ENCODE assay signal across 8 cellular contexts in genomic region chr11:133078591-133079179, GRCh38.
DNase-seq lines count a peak whose midpoint lies in the region; ATAC-seq and TF ChIP-seq lines count a peak whose summit lies in the region.

No MANE protein-coding gene starts in this region.

- H3K27ac Mint-ChIP-seq in HFFc6: no peak overlapping the region

- H3K27ac ChIP-seq in brain microvascular endothelial cell (no peak overlapping the region), upper lobe of right lung (no peak overlapping the region)

- H3K27me3 ChIP-seq in brain microvascular endothelial cell (replicated peaks): no peaks in the 10 kb centered on the region
- H3K27me3 ChIP-seq in kidney epithelial cell (ENCODE audit: control insufficient read depth, insufficient read depth, low read length): peaks cover 30% of the 10 kb centered on the region
- peaks cover 24% of the 10 kb centered on the region for H3K27me3 ChIP-seq in upper lobe of right lung

- peak; percentile 69 for DNase-seq in activated CD8-positive, alpha-beta memory T cell treated with anti-CD3 and anti-CD28 coated beads, Interleukin-2, amount 50 U/mL, for 48 hours
- no peak for DNase-seq in activated CD8-positive, alpha-beta memory T cell treated with anti-CD3 and anti-CD28 coated beads for 24 hours
- peak; percentile 30 for DNase-seq in HFFc6
- DNase-seq in NCI-H69 (lab: John Stamatoyannopoulos, UW): peak; percentile 51
- DNase-seq in brain microvascular endothelial cell: peak; percentile 37
- no peak for DNase-seq in kidney epithelial cell (ENCODE audit: low read depth)
- no peak for DNase-seq in upper lobe of right lung
- DNase-seq in NK-92 (lab: John Stamatoyannopoulos, UW; ENCODE audit: unreplicated experiment): no peak

- H3K4me1 ChIP-seq in upper lobe of right lung: peaks cover 5% of the 10 kb centered on the region

- H3K9me3 ChIP-seq in upper lobe of right lung: no peaks in the 10 kb centered on the region

- peak; percentile 27 for ATAC-seq in upper lobe of right lung

- no peaks in the 10 kb centered on the region for H3K4me1 Mint-ChIP-seq in HFFc6 (ENCODE audit: low read depth)

- no peaks in the 10 kb centered on the region for H3K36me3 Mint-ChIP-seq in HFFc6 (ENCODE audit: low read depth)

- TF ChIP-seq CTCF in HFFc6 (IDR thresholded peaks at IDR 0.05): peak; percentile 87
- TF ChIP-seq CTCF in brain microvascular endothelial cell (IDR thresholded peaks at IDR 0.05; ENCODE audit: low read depth, low read length, missing control alignments): peak; percentile 90
- TF ChIP-seq CTCF in kidney epithelial cell (IDR thresholded peaks at IDR 0.05; ENCODE audit: insufficient read depth, low read length, poor library complexity, severe bottlenecking): peak; percentile 87
- peak; percentile 68 for TF ChIP-seq CTCF in upper lobe of right lung (IDR thresholded peaks at IDR 0.05)

- H3K27me3 Mint-ChIP-seq in HFFc6 (ENCODE audit: insufficient read depth): peaks cover 25% of the 10 kb centered on the region

- no peaks in the 10 kb centered on the region for H3K36me3 ChIP-seq in brain microvascular endothelial cell (replicated peaks)
- H3K36me3 ChIP-seq in kidney epithelial cell (ENCODE audit: control insufficient read depth, insufficient read depth, low read length): no peaks in the 10 kb centered on the region
- no peaks in the 10 kb centered on the region for H3K36me3 ChIP-seq in upper lobe of right lung

- H3K4me3 Mint-ChIP-seq in HFFc6: no peak overlapping the region

- intact Hi-C loops in upper lobe of right lung (cut with DNase I): no loop called here

- H3K9me3 Mint-ChIP-seq in HFFc6: no peaks in the 10 kb centered on the region

- in situ Hi-C loops in brain microvascular endothelial cell (cut with HindIII; ENCODE audit: low pct_ligation_motif_present, low sequenced_read_pairs): no loop called here

- H3K4me3 ChIP-seq in brain microvascular endothelial cell (ENCODE audit: low read depth, low read length) (no peak overlapping the region), kidney epithelial cell (ENCODE audit: low read depth, low read length) (no peak overlapping the region), upper lobe of right lung (no peak overlapping the region)

Comparison
In these comparisons a context has a peak if more than half of its experiments do, and no peak if none do; other contexts are left out.
1. DNase-seq: peak in activated CD8-positive, alpha-beta memory T cell treated with anti-CD3 and anti-CD28 coated beads, Interleukin-2, amount 50 U/mL, for 48 hours (single experiment), HFFc6 (single experiment), NCI-H69 (single experiment) and brain microvascular endothelial cell (single experiment); none in activated CD8-positive, alpha-beta memory T cell treated with anti-CD3 and anti-CD28 coated beads for 24 hours (single experiment), kidney epithelial cell (single experiment), upper lobe of right lung (single experiment) and NK-92 (single experiment).
2. Peak in every context shown above with its lines, with median percentiles within 50 percentile points of each other: CTCF ChIP-seq.